Comparison of ENCODE assay signal across 26 cellular contexts in genomic region chr3:39269528-39269927, GRCh38. TPM values are rescaled to one million over a fixed set of nuclear protein-coding genes. Genes with fewer than 3 reads are reported as not detected.
DNase-seq lines count a peak whose midpoint lies in the region; FAIRE-seq and TF ChIP-seq lines count a peak whose summit lies in the region.
"Had no signal": no experiment of that assay in that cellular context is flagged by ENCODE, and none has a peak within 500 bp of the region (broad histone marks: within the 10 kb centered on the region; RNA-seq: fewer than 3 reads in every experiment).

No MANE protein-coding gene starts in this region.

- TF ChIP-seq POLR2A in H1 (IDR thresholded peaks at IDR 0.05; ENCODE audit: control extremely low read depth in 1 of 2, low read depth in 2 of 2, low read length in 2 of 2): no peak

- WGBS in H9 (ENCODE audit: extremely low coverage, insufficient read length, low lambda C conversion rate): no CpG with 5 or more reads among the region's 4 CpGs
- 90% methylated on average over 4 of the region's 4 CpGs; no CpG with 5 or more reads in 1 of the 2 experiments for WGBS in H1 (ENCODE audit: extremely low coverage in 1 of 2, insufficient coverage in 1 of 2, insufficient read length in 1 of 2, insufficient replicate concordance in 2 of 2, low coverage in 1 of 2, low lambda C conversion rate in 2 of 2, missing lambda C conversion rate in 1 of 2), 2 experiments

- H3K79me1 ChIP-seq in H9 (ENCODE audit: insufficient read depth, low read depth, low read length, poor library complexity, severe bottlenecking) (no peaks in the 10 kb centered on the region), H1 (ENCODE audit: low read depth, low read length) (no peaks in the 10 kb centered on the region)

- H3K27me3 Mint-ChIP-seq in activated CD4-positive, alpha-beta T cell treated with anti-CD3 and anti-CD28 coated beads, Interleukin-2, amount 10 ng/mL, durations not matched to agents 24 days and 14 days: no peaks in the 10 kb centered on the region
- H3K27me3 Mint-ChIP-seq in H9 (ENCODE audit: low read depth): no peaks in the 10 kb centered on the region; the same call in 1 of the 2 replicates
- H3K27me3 Mint-ChIP-seq: IgD-negative memory B cell had no signal

- H2BK20ac ChIP-seq in H9 (ENCODE audit: low read depth, low read length, poor library complexity, severe bottlenecking) (no peak overlapping the region), H1 (ENCODE audit: low read length) (no peak overlapping the region)

- H4K91ac ChIP-seq in H9 (ENCODE audit: insufficient read length, low read depth, low read length) (no peak overlapping the region), H1 (replicated peaks; ENCODE audit: insufficient read length, low read length) (no peak overlapping the region)

- TF ChIP-seq RAD21 in H1 (IDR thresholded peaks at IDR 0.05 in 1 of 2, conservative IDR thresholded peaks at IDR 0.05 in 1 of 2; ENCODE audit: low read depth in 2 of 2, low read length in 2 of 2): no peak

- no peaks in the 10 kb centered on the region for H3K9me3 ChIP-seq in H9 (ENCODE audit: control insufficient read depth, low read depth, low read length)
- no peaks in the 10 kb centered on the region for H3K9me3 ChIP-seq in H1 (ENCODE audit: insufficient read depth in 2 of 2, low read depth in 1 of 2, low read length in 1 of 2)
- H3K9me3 ChIP-seq: BE2C, SJSA1 had no signal

- H3K9ac ChIP-seq in H9 (ENCODE audit: extremely low read depth, insufficient read length, low read length) (no peak overlapping the region), H1 (replicated peaks in 1 of 4; ENCODE audit: extremely low read depth in 1 of 4, low read depth in 3 of 4, low read length in 3 of 4) (no peak overlapping the region)
- H3K9ac ChIP-seq: GM23248 had no signal

- peaks cover 44% of the 10 kb centered on the region for H3K4me1 Mint-ChIP-seq in activated CD4-positive, alpha-beta T cell treated with anti-CD3 and anti-CD28 coated beads, Interleukin-2, amount 10 ng/mL, durations not matched to agents 24 days and 14 days
- H3K4me1 Mint-ChIP-seq in H9: no peaks in the 10 kb centered on the region

- peaks cover 14% of the 10 kb centered on the region for H3K9me3 Mint-ChIP-seq in activated CD4-positive, alpha-beta T cell treated with anti-CD3 and anti-CD28 coated beads, Interleukin-2, amount 10 ng/mL, durations not matched to agents 24 days and 14 days
- no peaks in the 10 kb centered on the region for H3K9me3 Mint-ChIP-seq in H9
- H3K9me3 Mint-ChIP-seq: IgD-negative memory B cell had no signal

- no peak overlapping the region for H2BK12ac ChIP-seq in H9 (ENCODE audit: insufficient read length, low read depth, low read length)
- no peak overlapping the region for H2BK12ac ChIP-seq in H1 (ENCODE audit: low read depth, low read length)

- H3K56ac ChIP-seq in H9 (ENCODE audit: insufficient read length, low read depth, low read length) (no peak overlapping the region), H1 (replicated peaks; ENCODE audit: insufficient read length, low read depth, low read length) (no peak overlapping the region)

- H3T11ph ChIP-seq in H9 (ENCODE audit: low read length): no peak overlapping the region

- no peak overlapping the region for H3K4me3 Mint-ChIP-seq in activated CD4-positive, alpha-beta T cell treated with anti-CD3 and anti-CD28 coated beads, Interleukin-2, amount 10 ng/mL, durations not matched to agents 24 days and 14 days
- H3K4me3 Mint-ChIP-seq in H9: no peak overlapping the region
- H3K4me3 Mint-ChIP-seq: IgD-negative memory B cell had no signal

- H2BK5ac ChIP-seq in H9 (ENCODE audit: insufficient read length, low read length): no peak overlapping the region
- no peak overlapping the region for H2BK5ac ChIP-seq in H1 (ENCODE audit: low read depth, low read length)

- POLR2A ChIA-PET in H1 (lab: Charles Lee; ENCODE audit: partially characterized antibody): no interaction called here

- CTCF ChIA-PET in H1 (lab: Charles Lee; ENCODE audit: partially characterized antibody): interaction anchor here (1.1 to 30.1 kb wide), 5 partner anchors 10 to 144 kb away, joined by 3 to 767 read pairs (median 13); partner anchors contain the start of gene XIRP1

- H3K36me3 ChIP-seq in H1 (ENCODE audit: control insufficient read depth in 2 of 4, insufficient read depth in 4 of 4, low read length in 3 of 4): no peaks in the 10 kb centered on the region
- H3K36me3 ChIP-seq in H7 (replicated peaks; ENCODE audit: control insufficient read depth, insufficient read depth, low read length): no peaks in the 10 kb centered on the region
- H3K36me3 ChIP-seq: BE2C, SJSA1 had no signal

- no peak overlapping the region for H4K8ac ChIP-seq in H9 (replicated peaks; ENCODE audit: insufficient read length, low read depth, low read length)
- H4K8ac ChIP-seq in H1 (ENCODE audit: extremely low read depth, insufficient read depth, low read length): peak overlapping the region; percentile 12; the same call in 1 of the 2 replicates

- intact Hi-C loops in activated CD4-positive, alpha-beta T cell treated with anti-CD3 and anti-CD28 coated beads, Interleukin-2, amount 10 ng/mL, durations not matched to agents 24 days and 14 days (cut with micrococcal nuclease): loop anchor here (5.0 kb wide), 2 partner anchors 47 to 87 kb away; no protein-coding TSS in a partner anchor

- H3K4ac ChIP-seq in H9 (ENCODE audit: low read depth, low read length) (no peak overlapping the region), H1 (replicated peaks; ENCODE audit: insufficient read length, low read depth, low read length) (no peak overlapping the region)

- H2BK15ac ChIP-seq in H9 (ENCODE audit: low read depth, low read length): no peak overlapping the region
- no peak overlapping the region; the same call in 1 of the 2 replicates for H2BK15ac ChIP-seq in H1 (ENCODE audit: low read length)

- no peak for DNase-seq in activated CD4-positive, alpha-beta T cell treated with anti-CD3 and anti-CD28 coated beads, Interleukin-2, amount 10 ng/mL, durations not matched to agents 24 days and 14 days
- DNase-seq in activated CD4-positive, alpha-beta T cell treated with anti-CD3 and anti-CD28 coated beads for 1 hour: no peak
- peak; percentile 4 for DNase-seq in H9
- no peak for DNase-seq in H1 (ENCODE audit: low read depth in 1 of 2, low spot score in 2 of 2)
- peak; percentile 19 for DNase-seq in stimulated activated CD8-positive, alpha-beta memory T cell treated with anti-CD3 and anti-CD28 coated beads, Interleukin-4, amount 100 ng/mL, for 48 hours
- DNase-seq in NCI-H510A treated with DMSO at 0.1 percent for 48 hours (lab: John Stamatoyannopoulos, UW): no peak
- DNase-seq in superior temporal gyrus (ENCODE audit: extremely low spot score): no peak
- no peak for DNase-seq in H7
- DNase-seq: 8988T, ACHN, BE2C, GM23248, NCI-H1048, NCI-H1417, NCI-H1694, NCI-H2029 treated with DMSO at 0.1 percent for 48 hours, NCI-H2227 treated with DMSO at 0.1 percent for 48 hours, NCI-H69, Right ventricle myocardium superior, RPMI8226 had no signal

- no peak overlapping the region for H2AFZ ChIP-seq in H9 (ENCODE audit: low read length)
- H2AFZ ChIP-seq in H1 (ENCODE audit: low read length): no peak overlapping the region
- H2AFZ ChIP-seq: GM23248 had no signal

- no peaks in the 10 kb centered on the region for H4K20me1 ChIP-seq in H9 (ENCODE audit: control insufficient read depth, insufficient read depth, insufficient read length)
- no peaks in the 10 kb centered on the region for H4K20me1 ChIP-seq in H1 (replicated peaks in 1 of 2; ENCODE audit: control insufficient read depth in 1 of 2, insufficient read depth in 2 of 2, low read length in 2 of 2)

- peak overlapping the region; percentile 51 for H3K27ac Mint-ChIP-seq in activated CD4-positive, alpha-beta T cell treated with anti-CD3 and anti-CD28 coated beads, Interleukin-2, amount 10 ng/mL, durations not matched to agents 24 days and 14 days
- H3K27ac Mint-ChIP-seq in H9: no peak overlapping the region

- no peak overlapping the region for H2BK120ac ChIP-seq in H9 (ENCODE audit: low read depth, low read length, poor library complexity, severe bottlenecking)
- H2BK120ac ChIP-seq in H1 (replicated peaks; ENCODE audit: low read depth, low read length): peak overlapping the region; percentile 10

- H3K4me2 ChIP-seq in H9 (ENCODE audit: insufficient read depth, insufficient read length, low read length): no peak overlapping the region
- H3K4me2 ChIP-seq in H1 (ENCODE audit: insufficient read depth in 1 of 2, low read depth in 2 of 2, low read length in 2 of 2): no peak overlapping the region

- H3K23me2 ChIP-seq in H9 (ENCODE audit: insufficient read length, low read depth, low read length, poor library complexity, severe bottlenecking) (no peaks in the 10 kb centered on the region), H1 (ENCODE audit: low read depth, low read length) (no peaks in the 10 kb centered on the region)

- H3K36me3 Mint-ChIP-seq in activated CD4-positive, alpha-beta T cell treated with anti-CD3 and anti-CD28 coated beads, Interleukin-2, amount 10 ng/mL, durations not matched to agents 24 days and 14 days (ENCODE audit: low read depth): peaks cover 8% of the 10 kb centered on the region
- H3K36me3 Mint-ChIP-seq in H9 (ENCODE audit: insufficient read depth in 1 of 3, low read depth in 3 of 3): no peaks in the 10 kb centered on the region
- H3K36me3 Mint-ChIP-seq: IgD-negative memory B cell had no signal

- FAIRE-seq in H1 (lab: Jason Lieb, UNC): no peak
- FAIRE-seq: D721Med, G401.6 had no signal

- H3K14ac ChIP-seq in H9 (ENCODE audit: insufficient read depth, low read length) (no peak overlapping the region), H1 (ENCODE audit: insufficient read length) (no peak overlapping the region)

- H3K79me2 ChIP-seq in H9 (ENCODE audit: insufficient read depth, low read length) (no peaks in the 10 kb centered on the region), H1 (ENCODE audit: control insufficient read depth in 1 of 2, insufficient read depth in 2 of 2, low read length in 2 of 2) (no peaks in the 10 kb centered on the region)

- H3K18ac ChIP-seq in H9 (ENCODE audit: insufficient read length, low read depth, low read length) (no peak overlapping the region), H1 (ENCODE audit: extremely low read depth, low read length) (no peak overlapping the region)

- no peak overlapping the region for H3K4me3 ChIP-seq in H1 (ENCODE audit: extremely low read depth in 1 of 4, insufficient read depth in 2 of 4, low read depth in 3 of 4, low read length in 4 of 4)
- no peak overlapping the region for H3K4me3 ChIP-seq in H7 (ENCODE audit: insufficient read depth, low read depth, low read length)
- H3K4me3 ChIP-seq: GM23248, SJSA1 had no signal

- H3K23ac ChIP-seq in H9 (ENCODE audit: insufficient read length, low read depth, low read length) (no peak overlapping the region), H1 (ENCODE audit: insufficient read length) (no peak overlapping the region)

- H3K27me3 ChIP-seq in H9 (ENCODE audit: insufficient read depth, low read length): no peaks in the 10 kb centered on the region; the same call in 1 of the 2 replicates
- no peaks in the 10 kb centered on the region for H3K27me3 ChIP-seq in H1 (replicated peaks in 1 of 4; ENCODE audit: control insufficient read depth in 3 of 4, extremely low read depth in 1 of 4, insufficient read depth in 3 of 4, low read length in 3 of 4)
- H3K27me3 ChIP-seq in H7 (ENCODE audit: control insufficient read depth, insufficient read depth, low read length): no peaks in the 10 kb centered on the region
- H3K27me3 ChIP-seq: BE2C, SJSA1 had no signal

- H2AK5ac ChIP-seq in H9 (ENCODE audit: insufficient read length, low read length) (no peak overlapping the region), H1 (ENCODE audit: low read depth, low read length) (no peak overlapping the region)

- TF ChIP-seq EP300 in H1 (IDR thresholded peaks at IDR 0.05; ENCODE audit: borderline replicate concordance in 1 of 2, low read depth in 2 of 2, low read length in 2 of 2): no peak

- H4K5ac ChIP-seq in H9 (ENCODE audit: insufficient read length, low read depth, low read length) (no peak overlapping the region), H1 (ENCODE audit: insufficient read length, low read depth, low read length) (no peak overlapping the region)

- H3K4me1 ChIP-seq in H9 (ENCODE audit: insufficient read depth, low read length) (no peaks in the 10 kb centered on the region), H1 (replicated peaks in 1 of 4; ENCODE audit: control insufficient read depth in 3 of 4, insufficient read depth in 4 of 4, low read length in 3 of 4) (no peaks in the 10 kb centered on the region)
- H3K4me1 ChIP-seq: BE2C, SJSA1 had no signal

- H3K27ac ChIP-seq in H9 (ENCODE audit: insufficient read length, low read depth, low read length) (no peak overlapping the region), H1 (ENCODE audit: low read depth, low read length) (no peak overlapping the region)
- H3K27ac ChIP-seq: GM23248, HL-60, SJSA1 had no signal

- no peak for TF ChIP-seq CTCF in H9 (conservative IDR thresholded peaks at IDR 0.05)
- TF ChIP-seq CTCF in H1 (IDR thresholded peaks at IDR 0.05; ENCODE audit: control extremely low read depth in 1 of 3, insufficient read depth in 1 of 3, low read depth in 1 of 3, low read length in 3 of 3): no peak

RNA-seq across cellular contexts. Expression of gene CX3CR1, which starts 10.3 kb away (rescaled TPM):
- 0.19 and 0.21 TPM in 2 replicates for total RNA-seq in activated CD4-positive, alpha-beta T cell treated with anti-CD3 and anti-CD28 coated beads, Interleukin-2, amount 10 ng/mL, durations not matched to agents 24 days and 14 days
- 0.09 TPM in 1 of 2 replicates, not detected in the other for total RNA-seq in H9 (2021)
- not detected in 2 replicates for total RNA-seq in H1 (2021; fragmentation: NEBNext Ultra II Directional; extraction: Animal tissue kit (Norgen Biotek cat#: 25700))
- polyA plus RNA-seq in H1 (2011; rRNA removed): 0.08 TPM in 2 replicates
- 0.06 TPM for polyA plus RNA-seq in H1 (2011; cell fraction: cytosol; rRNA removed)
- polyA plus RNA-seq in H1 (2011; cell fraction: nucleus; rRNA removed): not detected
- 0.05 TPM in 1 of 4 replicates, not detected in the others for polyA plus RNA-seq in H1 (2012, experiment 1 of 2)
- polyA plus RNA-seq in H1 (2012, experiment 2 of 2): not detected
- 0.04 TPM for polyA plus RNA-seq in H1 (2013, experiment 1 of 2)
- 0.09 TPM for polyA plus RNA-seq in H1 (2013, experiment 2 of 2)
- polyA minus RNA-seq in H1 (2011; rRNA and poly(A)+ RNA removed): 0.12 and 0.82 TPM in 2 replicates
- not detected for polyA minus RNA-seq in H1 (2011; cell fraction: cytosol; rRNA and poly(A)+ RNA removed)
- not detected for polyA minus RNA-seq in H1 (2011; cell fraction: nucleus; rRNA and poly(A)+ RNA removed)
- total RNA-seq in H7 (2014; rRNA removed; shearing (Covaris generic)): 0.03 and 1.0 TPM in 2 replicates
- total RNA-seq: GM23248, NCI-H460, SJSA1 had no signal
- polyA plus RNA-seq: GM23248 had no signal

RNA-seq across cellular contexts. Expression of gene CCR8, which starts 60.0 kb away (rescaled TPM):
- total RNA-seq in activated CD4-positive, alpha-beta T cell treated with anti-CD3 and anti-CD28 coated beads, Interleukin-2, amount 10 ng/mL, durations not matched to agents 24 days and 14 days: 5.7 and 7.5 TPM in 2 replicates
- total RNA-seq in H9 (2021): 0.31 and 0.64 TPM in 2 replicates
- not detected in 2 replicates for total RNA-seq in H1 (2021; fragmentation: NEBNext Ultra II Directional; extraction: Animal tissue kit (Norgen Biotek cat#: 25700))
- 0.33 and 0.35 TPM in 2 replicates for polyA plus RNA-seq in H1 (2011; rRNA removed)
- 0.12 TPM for polyA plus RNA-seq in H1 (2011; cell fraction: cytosol; rRNA removed)
- polyA plus RNA-seq in H1 (2011; cell fraction: nucleus; rRNA removed): 0.56 TPM
- polyA plus RNA-seq in H1 (2012, experiment 1 of 2): 0.18 to 0.56 TPM (median 0.33 TPM) in 4 replicates
- polyA plus RNA-seq in H1 (2012, experiment 2 of 2): not detected
- polyA plus RNA-seq in H1 (2013, experiment 1 of 2): 0.16 TPM
- polyA plus RNA-seq in H1 (2013, experiment 2 of 2): 0.20 TPM
- polyA minus RNA-seq in H1 (2011; rRNA and poly(A)+ RNA removed): 1.5 TPM in 2 replicates
- not detected for polyA minus RNA-seq in H1 (2011; cell fraction: cytosol; rRNA and poly(A)+ RNA removed)
- polyA minus RNA-seq in H1 (2011; cell fraction: nucleus; rRNA and poly(A)+ RNA removed): 0.70 TPM
- total RNA-seq in H7 (2014; rRNA removed; shearing (Covaris generic)): 0.15 TPM in 1 of 2 replicates, not detected in the other
- total RNA-seq: GM23248, NCI-H460, Right ventricle myocardium superior, SJSA1 had no signal
- polyA plus RNA-seq: GM23248, IgD-negative memory B cell had no signal

Comparison
In these comparisons a context has a peak if more than half of its experiments do, and no peak if none do; other contexts are left out.
1. DNase-seq: peak in H9 (single experiment) and stimulated activated CD8-positive, alpha-beta memory T cell treated with anti-CD3 and anti-CD28 coated beads, Interleukin-4, amount 100 ng/mL, for 48 hours (single experiment); none in activated CD4-positive, alpha-beta T cell treated with anti-CD3 and anti-CD28 coated beads, Interleukin-2, amount 10 ng/mL, durations not matched to agents 24 days and 14 days (single experiment), activated CD4-positive, alpha-beta T cell treated with anti-CD3 and anti-CD28 coated beads for 1 hour (single experiment), H1 (0 of 2), NCI-H510A treated with DMSO at 0.1 percent for 48 hours (single experiment), superior temporal gyrus (single experiment) and H7 (single experiment).